ENCODE assay signal across 1 cellular context in genomic region chr16:51968756-51969155, GRCh38.
TF ChIP-seq lines count a peak whose summit lies in the region.

No MANE protein-coding gene starts in this region.

TF ChIP-seq in GM23338, 12 proteins besides CTCF, POLR2A, EP300 and RAD21 (continued from another document):
- TF ChIP-seq REST (IDR thresholded peaks at IDR 0.05; ENCODE audit: unreplicated experiment) (no peak), CREB1 (CRISPR knock-in tag; IDR thresholded peaks at IDR 0.05; ENCODE audit: low read depth) (no peak), ETS1 (IDR thresholded peaks at IDR 0.05) (no peak), ZNF114 (CRISPR knock-in tag; IDR thresholded peaks at IDR 0.05) (no peak)
